In genomic region chr2:2098458-2099167, GRCh38 we compare ENCODE assay signal across 19 cellular contexts.
"Had no signal": no experiment of that assay in that cellular context is flagged by ENCODE, and none has a peak within 500 bp of the region (broad histone marks: within the 10 kb centered on the region; RNA-seq: fewer than 3 reads in every experiment).

No MANE protein-coding gene starts in this region.

- H3K4me1 ChIP-seq: esophagus muscularis mucosa, gastroesophageal sphincter, sigmoid colon, tibial artery, upper lobe of left lung, vagina had no signal

- H3K4me3 ChIP-seq: esophagus muscularis mucosa, gastroesophageal sphincter, mucosa of descending colon, sigmoid colon, skin epidermis, tibial artery, upper lobe of left lung, vagina had no signal

- H3K27me3 ChIP-seq: neutrophil, sigmoid colon, tibial artery, upper lobe of left lung, vagina had no signal

- ATAC-seq: effector memory CD8-positive, alpha-beta T cell; gastroesophageal sphincter; left ventricle myocardium superior; mucosa of descending colon; naive thymus-derived CD8-positive, alpha-beta T cell; stimulated activated naive CD8-positive, alpha-beta T cell treated with anti-CD3 and anti-CD28 coated beads, Interleukin-15, Interleukin-2, amounts not matched to agents 100 U/mL and 50 U/mL, for 24 hours had no signal

- H3K27ac ChIP-seq: epithelial cell of prostate, esophagus muscularis mucosa, gastroesophageal sphincter, neutrophil, sigmoid colon, skin epidermis, tibial artery, upper lobe of left lung, vagina had no signal

- DNase-seq: effector memory CD8-positive, alpha-beta T cell; glutamatergic neuron; immature natural killer cell; left ventricle myocardium superior; mucosa of descending colon; naive thymus-derived CD8-positive, alpha-beta T cell; sigmoid colon; stimulated activated CD4-positive, alpha-beta T cell treated with anti-CD3 and anti-CD28 coated beads, Interleukin-12 subunit alpha, Interleukin-12 subunit beta, amount 100 ng/mL, for 4 hours; stimulated activated CD4-positive, alpha-beta T cell treated with anti-CD3 and anti-CD28 coated beads, Interleukin-2, amount 100 ng/mL, for 48 hours; stimulated activated naive CD8-positive, alpha-beta T cell treated with anti-CD3 and anti-CD28 coated beads, Interleukin-15, Interleukin-2, amounts not matched to agents 100 U/mL and 50 U/mL, for 24 hours; tibial artery; upper lobe of left lung had no signal

- H3K36me3 ChIP-seq: esophagus muscularis mucosa, gastroesophageal sphincter, neutrophil, sigmoid colon, tibial artery, upper lobe of left lung, vagina had no signal

- H3K9me3 ChIP-seq: gastroesophageal sphincter, mucosa of descending colon, neutrophil, sigmoid colon, tibial artery, vagina had no signal

- FAIRE-seq: keratinocyte had no signal
